In genomic region chr2:240024766-240025165, GRCh38 we compare ENCODE assay signal across 8 cellular contexts. TPM values are rescaled to one million over a fixed set of nuclear protein-coding genes. Genes with fewer than 3 reads are reported as not detected.
DNase-seq lines count a peak whose midpoint lies in the region; ATAC-seq and TF ChIP-seq lines count a peak whose summit lies in the region.

No MANE protein-coding gene starts in this region.

- peak overlapping the region; percentile 90 for H3K4me3 Mint-ChIP-seq in stimulated activated memory B cell treated with anti-CD40 and anti-IgM and Interleukin-4, amounts not matched to agents 10 μg/mL and 1 μg/mL and 100 μg/mL, for 72 hours

- intact Hi-C loops in body of pancreas (cut with DNase I), result no loop called here

- peaks cover 11% of the 10 kb centered on the region for H3K36me3 Mint-ChIP-seq in stimulated activated memory B cell treated with anti-CD40 and anti-IgM and Interleukin-4, amounts not matched to agents 10 μg/mL and 1 μg/mL and 100 μg/mL, for 72 hours

- no peak for TF ChIP-seq CTCF in OCI-LY3 (IDR thresholded peaks at IDR 0.05; ENCODE audit: low read depth, low read length)
- TF ChIP-seq CTCF in body of pancreas (IDR thresholded peaks at IDR 0.05), result no peak
- TF ChIP-seq CTCF in GM20000 (IDR thresholded peaks at IDR 0.05; ENCODE audit: extremely low read depth, missing control alignments), result no peak

- H3K4me3 ChIP-seq in H7 (ENCODE audit: insufficient read depth, low read depth, low read length) (peak overlapping the region; percentile 93), OCI-LY3 (ENCODE audit: low read length) (peak overlapping the region; percentile 81), body of pancreas (peak overlapping the region; percentile 79 to 99)

- no peak for TF ChIP-seq POLR2A in body of pancreas (IDR thresholded peaks at IDR 0.05)

- H3K36me3 ChIP-seq in H7 (replicated peaks; ENCODE audit: control insufficient read depth, insufficient read depth, low read length) (peaks cover 11% of the 10 kb centered on the region), OCI-LY3 (replicated peaks; ENCODE audit: low read depth, low read length) (no peaks in the 10 kb centered on the region), body of pancreas (replicated peaks in 1 of 2; ENCODE audit: insufficient read depth in 1 of 2, low read depth in 2 of 2) (peaks cover 0 to 11% of the 10 kb centered on the region in 2 donors)

- WGBS in body of pancreas, 2 donors, result 0% methylated on average over 5 to 22 of the region's 22 CpGs

- peaks cover 28% of the 10 kb centered on the region for H3K4me1 Mint-ChIP-seq in stimulated activated memory B cell treated with anti-CD40 and anti-IgM and Interleukin-4, amounts not matched to agents 10 μg/mL and 1 μg/mL and 100 μg/mL, for 72 hours

- peak overlapping the region; percentile 94 for H3K27ac Mint-ChIP-seq in stimulated activated memory B cell treated with anti-CD40 and anti-IgM and Interleukin-4, amounts not matched to agents 10 μg/mL and 1 μg/mL and 100 μg/mL, for 72 hours

- peak overlapping the region; percentile 87 for H3K9ac ChIP-seq in OCI-LY3 (ENCODE audit: low read length)

- peak; percentile 14 for DNase-seq in Daoy (ENCODE audit: low read depth)
- DNase-seq in H7, result no peak
- peak in 1 of 4 donors; percentile 18 for DNase-seq in body of pancreas
- DNase-seq in left lobe of liver (ENCODE audit: low spot score), result no peak
- no peak for DNase-seq in NCI-H2171 treated with DMSO at 0.1 percent for 48 hours (lab: John Stamatoyannopoulos, UW)
- DNase-seq in GM20000 (ENCODE audit: low spot score), result no peak

- no peaks in the 10 kb centered on the region for H3K9me3 Mint-ChIP-seq in stimulated activated memory B cell treated with anti-CD40 and anti-IgM and Interleukin-4, amounts not matched to agents 10 μg/mL and 1 μg/mL and 100 μg/mL, for 72 hours

- ATAC-seq in body of pancreas (no peak), left lobe of liver (peak; percentile 34)
- ATAC-seq in stimulated activated memory B cell treated with anti-CD40 and anti-IgM and Interleukin-4, amounts not matched to agents 10 μg/mL and 1 μg/mL and 100 μg/mL, for 72 hours, result peak; percentile 39

- peak overlapping the region; percentile 75 for H3K4me2 ChIP-seq in OCI-LY3 (ENCODE audit: low read length)

- peaks cover 39% of the 10 kb centered on the region for H3K79me2 ChIP-seq in OCI-LY3 (ENCODE audit: low read length)

- H3K27me3 ChIP-seq in H7 (ENCODE audit: control insufficient read depth, insufficient read depth, low read length), result no peaks in the 10 kb centered on the region
- H3K27me3 ChIP-seq in OCI-LY3 (ENCODE audit: low read depth, low read length), result no peaks in the 10 kb centered on the region
- no peaks in the 10 kb centered on the region for H3K27me3 ChIP-seq in body of pancreas

- peaks cover 8% of the 10 kb centered on the region for H3K4me1 ChIP-seq in OCI-LY3 (ENCODE audit: low read length)
- peaks cover 18% of the 10 kb centered on the region for H3K4me1 ChIP-seq in body of pancreas

- H3K27me3 Mint-ChIP-seq in stimulated activated memory B cell treated with anti-CD40 and anti-IgM and Interleukin-4, amounts not matched to agents 10 μg/mL and 1 μg/mL and 100 μg/mL, for 72 hours, result no peaks in the 10 kb centered on the region

- no peak overlapping the region for H2AFZ ChIP-seq in OCI-LY3 (ENCODE audit: low read depth, low read length)

- no peaks in the 10 kb centered on the region for H3K9me3 ChIP-seq in OCI-LY3 (ENCODE audit: insufficient read depth, low read length)
- H3K9me3 ChIP-seq in body of pancreas, result no peaks in the 10 kb centered on the region

- no peak overlapping the region for H3K27ac ChIP-seq in OCI-LY3 (ENCODE audit: low read length)
- H3K27ac ChIP-seq in body of pancreas, result peak overlapping the region; percentile 80 to 98 (median 92)

- H4K20me1 ChIP-seq in OCI-LY3 (ENCODE audit: insufficient read depth, low read length), result no peaks in the 10 kb centered on the region

RNA-seq across cellular contexts. Expression of gene NDUFA10, which starts 0.4 kb away (rescaled TPM):
- total RNA-seq in Daoy (2014; rRNA removed; shearing (Covaris generic)), result 99.4 and 104 TPM in 2 replicates
- 125 and 130 TPM in 2 replicates for total RNA-seq in H7 (2014; rRNA removed; shearing (Covaris generic))
- total RNA-seq in body of pancreas (100 to 1,000 TPM in 1 of 2 donors, 10 to 100 TPM in 1; 39.2 to 113 TPM), left lobe of liver (126 TPM)

RNA-seq across cellular contexts. Expression of gene OR6B2, which starts 5.5 kb away (rescaled TPM):
- not detected in 2 replicates for total RNA-seq in Daoy (2014; rRNA removed; shearing (Covaris generic))
- total RNA-seq in H7 (2014; rRNA removed; shearing (Covaris generic)), result not detected in 2 replicates
- total RNA-seq in body of pancreas (not detected), left lobe of liver (not detected)

RNA-seq across cellular contexts. Expression of gene OR6B3, which starts 28.6 kb away (rescaled TPM):
- total RNA-seq in Daoy (2014; rRNA removed; shearing (Covaris generic)), result not detected in 2 replicates
- total RNA-seq in H7 (2014; rRNA removed; shearing (Covaris generic)), result not detected in 2 replicates
- total RNA-seq in body of pancreas (not detected), left lobe of liver (not detected)
